1 cellular context compared by ENCODE assay signal in the genomic region with DNA sequence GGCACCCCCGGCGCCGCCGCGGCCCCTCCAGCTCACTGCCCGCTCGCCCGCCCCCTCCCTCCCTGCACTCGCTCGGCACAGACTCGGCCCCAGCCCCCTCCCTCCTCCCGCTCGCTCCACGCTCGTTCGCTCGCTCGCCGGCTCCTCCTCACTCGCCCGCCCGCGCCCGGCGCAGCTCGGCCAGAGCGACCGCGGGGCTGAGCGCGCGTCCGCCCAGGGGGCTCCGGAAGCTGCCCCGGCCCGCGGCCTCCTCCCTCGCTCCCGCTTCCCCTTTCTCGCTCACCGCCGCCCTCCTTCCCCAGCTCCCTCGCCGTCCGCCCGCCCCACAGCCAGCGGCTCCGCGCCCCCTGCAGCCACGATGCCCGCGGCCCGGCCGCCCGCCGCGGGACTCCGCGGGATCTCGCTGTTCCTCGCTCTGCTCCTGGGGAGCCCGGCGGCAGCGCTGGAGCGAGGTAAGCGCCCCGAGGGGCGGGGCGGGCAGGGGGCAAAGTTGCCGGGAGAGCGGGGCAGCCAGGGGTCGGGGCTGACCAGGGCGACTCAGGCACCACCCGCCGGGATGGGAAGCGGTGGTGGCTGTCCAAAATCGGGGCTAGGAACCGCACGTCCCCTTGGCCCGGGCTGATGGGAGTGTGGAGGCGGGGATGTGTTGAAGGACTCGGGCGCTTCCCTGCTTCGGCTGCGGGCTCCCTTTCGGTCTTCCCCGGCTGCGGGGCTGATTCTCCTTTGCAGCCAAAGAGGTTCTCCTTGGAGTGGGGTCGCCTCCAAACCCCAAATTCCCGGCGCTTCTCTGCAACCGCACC.
TF ChIP-seq lines count a peak whose summit lies in the region.

A gene (plus strand): TSS at position 151 of the 800 bp plus-strand sequence. CDS start 208 bp downstream, at position 359.

TF ChIP-seq in GM23338, 12 proteins besides CTCF, POLR2A, EP300 and RAD21 (continued from another document):
- TF ChIP-seq, protein P1, sequence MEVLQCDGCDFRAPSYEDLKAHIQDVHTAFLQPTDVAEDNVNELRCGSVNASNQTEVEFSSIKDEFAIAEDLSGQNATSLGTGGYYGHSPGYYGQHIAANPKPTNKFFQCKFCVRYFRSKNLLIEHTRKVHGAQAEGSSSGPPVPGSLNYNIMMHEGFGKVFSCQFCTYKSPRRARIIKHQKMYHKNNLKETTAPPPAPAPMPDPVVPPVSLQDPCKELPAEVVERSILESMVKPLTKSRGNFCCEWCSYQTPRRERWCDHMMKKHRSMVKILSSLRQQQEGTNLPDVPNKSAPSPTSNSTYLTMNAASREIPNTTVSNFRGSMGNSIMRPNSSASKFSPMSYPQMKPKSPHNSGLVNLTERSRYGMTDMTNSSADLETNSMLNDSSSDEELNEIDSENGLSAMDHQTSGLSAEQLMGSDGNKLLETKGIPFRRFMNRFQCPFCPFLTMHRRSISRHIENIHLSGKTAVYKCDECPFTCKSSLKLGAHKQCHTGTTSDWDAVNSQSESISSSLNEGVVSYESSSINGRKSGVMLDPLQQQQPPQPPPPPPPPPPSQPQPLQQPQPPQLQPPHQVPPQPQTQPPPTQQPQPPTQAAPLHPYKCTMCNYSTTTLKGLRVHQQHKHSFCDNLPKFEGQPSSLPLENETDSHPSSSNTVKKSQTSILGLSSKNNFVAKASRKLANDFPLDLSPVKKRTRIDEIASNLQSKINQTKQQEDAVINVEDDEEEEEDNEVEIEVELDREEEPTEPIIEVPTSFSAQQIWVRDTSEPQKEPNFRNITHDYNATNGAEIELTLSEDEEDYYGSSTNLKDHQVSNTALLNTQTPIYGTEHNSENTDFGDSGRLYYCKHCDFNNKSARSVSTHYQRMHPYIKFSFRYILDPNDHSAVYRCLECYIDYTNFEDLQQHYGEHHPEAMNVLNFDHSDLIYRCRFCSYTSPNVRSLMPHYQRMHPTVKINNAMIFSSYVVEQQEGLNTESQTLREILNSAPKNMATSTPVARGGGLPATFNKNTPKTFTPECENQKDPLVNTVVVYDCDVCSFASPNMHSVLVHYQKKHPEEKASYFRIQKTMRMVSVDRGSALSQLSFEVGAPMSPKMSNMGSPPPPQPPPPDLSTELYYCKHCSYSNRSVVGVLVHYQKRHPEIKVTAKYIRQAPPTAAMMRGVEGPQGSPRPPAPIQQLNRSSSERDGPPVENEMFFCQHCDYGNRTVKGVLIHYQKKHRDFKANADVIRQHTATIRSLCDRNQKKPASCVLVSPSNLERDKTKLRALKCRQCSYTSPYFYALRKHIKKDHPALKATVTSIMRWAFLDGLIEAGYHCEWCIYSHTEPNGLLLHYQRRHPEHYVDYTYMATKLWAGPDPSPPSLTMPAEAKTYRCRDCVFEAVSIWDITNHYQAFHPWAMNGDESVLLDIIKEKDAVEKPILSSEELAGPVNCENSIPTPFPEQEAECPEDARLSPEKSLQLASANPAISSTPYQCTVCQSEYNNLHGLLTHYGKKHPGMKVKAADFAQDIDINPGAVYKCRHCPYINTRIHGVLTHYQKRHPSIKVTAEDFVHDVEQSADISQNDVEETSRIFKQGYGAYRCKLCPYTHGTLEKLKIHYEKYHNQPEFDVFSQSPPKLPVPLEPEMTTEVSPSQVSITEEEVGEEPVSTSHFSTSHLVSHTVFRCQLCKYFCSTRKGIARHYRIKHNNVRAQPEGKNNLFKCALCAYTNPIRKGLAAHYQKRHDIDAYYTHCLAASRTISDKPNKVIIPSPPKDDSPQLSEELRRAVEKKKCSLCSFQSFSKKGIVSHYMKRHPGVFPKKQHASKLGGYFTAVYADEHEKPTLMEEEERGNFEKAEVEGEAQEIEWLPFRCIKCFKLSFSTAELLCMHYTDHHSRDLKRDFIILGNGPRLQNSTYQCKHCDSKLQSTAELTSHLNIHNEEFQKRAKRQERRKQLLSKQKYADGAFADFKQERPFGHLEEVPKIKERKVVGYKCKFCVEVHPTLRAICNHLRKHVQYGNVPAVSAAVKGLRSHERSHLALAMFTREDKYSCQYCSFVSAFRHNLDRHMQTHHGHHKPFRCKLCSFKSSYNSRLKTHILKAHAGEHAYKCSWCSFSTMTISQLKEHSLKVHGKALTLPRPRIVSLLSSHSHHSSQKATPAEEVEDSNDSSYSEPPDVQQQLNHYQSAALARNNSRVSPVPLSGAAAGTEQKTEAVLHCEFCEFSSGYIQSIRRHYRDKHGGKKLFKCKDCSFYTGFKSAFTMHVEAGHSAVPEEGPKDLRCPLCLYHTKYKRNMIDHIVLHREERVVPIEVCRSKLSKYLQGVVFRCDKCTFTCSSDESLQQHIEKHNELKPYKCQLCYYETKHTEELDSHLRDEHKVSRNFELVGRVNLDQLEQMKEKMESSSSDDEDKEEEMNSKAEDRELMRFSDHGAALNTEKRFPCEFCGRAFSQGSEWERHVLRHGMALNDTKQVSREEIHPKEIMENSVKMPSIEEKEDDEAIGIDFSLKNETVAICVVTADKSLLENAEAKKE (CRISPR knock-in tag; IDR thresholded peaks at IDR 0.05) = no peak
- TF ChIP-seq EZH2phosphoT487 (IDR thresholded peaks at IDR 0.05; ENCODE audit: unreplicated experiment) = no peak
